ENCODE assay signal across 13 cellular contexts in genomic region chr1:111843177-111843576, GRCh38.
"Had no signal": no experiment of that assay in that cellular context is flagged by ENCODE, and none has a peak within 500 bp of the region (broad histone marks: within the 10 kb centered on the region; RNA-seq: fewer than 3 reads in every experiment).

No MANE protein-coding gene starts in this region.

- H3K27ac ChIP-seq: cardiac muscle cell, hepatocyte, right atrium auricular region, stomach had no signal

- H3K9me3 ChIP-seq: right atrium auricular region, stomach had no signal

- H3K4me1 ChIP-seq: stomach had no signal

- DNase-seq: cortex of kidney; effector memory CD4-positive, alpha-beta T cell; glutamatergic neuron; natural killer cell; occipital lobe; small intestine; stimulated activated CD4-positive, alpha-beta T cell treated with anti-CD3 and anti-CD28 coated beads, Interleukin-12 subunit alpha, Interleukin-12 subunit beta, amount 100 ng/mL, for 4 hours; stimulated activated naive CD4-positive, alpha-beta T cell; stomach; trophoblast cell had no signal

- H3K4me3 ChIP-seq: cardiac muscle cell, hepatocyte, right atrium auricular region, stomach had no signal

- H3K27me3 ChIP-seq: hepatocyte, right atrium auricular region, stomach had no signal

- H3K36me3 ChIP-seq: cardiac muscle cell, right atrium auricular region, stomach had no signal
